Comparison of ENCODE assay signal across 15 cellular contexts in genomic region chr3:141242722-141243092, GRCh38. TPM values are rescaled to one million over a fixed set of nuclear protein-coding genes. Genes with fewer than 3 reads are reported as not detected.
DNase-seq lines count a peak whose midpoint lies in the region; ATAC-seq and TF ChIP-seq lines count a peak whose summit lies in the region.
"Had no signal": no experiment of that assay in that cellular context is flagged by ENCODE, and none has a peak within 500 bp of the region (broad histone marks: within the 10 kb centered on the region; RNA-seq: fewer than 3 reads in every experiment).

No MANE protein-coding gene starts in this region.

- peaks cover 44% of the 10 kb centered on the region for H3K4me1 ChIP-seq in CD8-positive, alpha-beta T cell (ENCODE audit: insufficient read depth, low read length)
- H3K4me1 ChIP-seq: lower lobe of right lung, uterus had no signal

- peaks cover 43% of the 10 kb centered on the region for H3K4me1 Mint-ChIP-seq in activated CD4-positive, alpha-beta T cell treated with anti-CD3 and anti-CD28 coated beads, Interleukin-2, amount 10 ng/mL, durations not matched to agents 24 days and 14 days
- peaks cover 58% of the 10 kb centered on the region for H3K4me1 Mint-ChIP-seq in CD8-positive, alpha-beta T cell (ENCODE audit: low read depth)
- H3K4me1 Mint-ChIP-seq in activated naive CD8-positive, alpha-beta T cell treated with anti-CD3 and anti-CD28 coated beads for 36 hours = peaks cover 55% of the 10 kb centered on the region
- H3K4me1 Mint-ChIP-seq in osteocyte (ENCODE audit: unreplicated experiment) = peaks cover 32% of the 10 kb centered on the region
- H3K4me1 Mint-ChIP-seq in activated CD4-positive, alpha-beta memory T cell treated with anti-CD3 and anti-CD28 coated beads for 36 hours (ENCODE audit: low read depth) = peaks cover 28% of the 10 kb centered on the region

- no peaks in the 10 kb centered on the region for H3K27me3 ChIP-seq in CD8-positive, alpha-beta T cell (ENCODE audit: insufficient read depth, low read length)
- H3K27me3 ChIP-seq: BE2C, stomach, uterus had no signal

- peak overlapping the region; percentile 24 for H3K4me3 Mint-ChIP-seq in activated CD4-positive, alpha-beta T cell treated with anti-CD3 and anti-CD28 coated beads, Interleukin-2, amount 10 ng/mL, durations not matched to agents 24 days and 14 days
- no peak overlapping the region for H3K4me3 Mint-ChIP-seq in CD8-positive, alpha-beta T cell
- H3K4me3 Mint-ChIP-seq in activated naive CD8-positive, alpha-beta T cell treated with anti-CD3 and anti-CD28 coated beads for 36 hours = peak overlapping the region; percentile 38
- no peak overlapping the region for H3K4me3 Mint-ChIP-seq in osteocyte (ENCODE audit: unreplicated experiment)
- H3K4me3 Mint-ChIP-seq in activated CD4-positive, alpha-beta memory T cell treated with anti-CD3 and anti-CD28 coated beads for 36 hours = no peak overlapping the region

- H3K9me3 Mint-ChIP-seq in activated CD4-positive, alpha-beta T cell treated with anti-CD3 and anti-CD28 coated beads, Interleukin-2, amount 10 ng/mL, durations not matched to agents 24 days and 14 days = peaks cover 3% of the 10 kb centered on the region
- no peaks in the 10 kb centered on the region for H3K9me3 Mint-ChIP-seq in CD8-positive, alpha-beta T cell
- H3K9me3 Mint-ChIP-seq in activated naive CD8-positive, alpha-beta T cell treated with anti-CD3 and anti-CD28 coated beads for 36 hours = peaks cover 2% of the 10 kb centered on the region
- no peaks in the 10 kb centered on the region for H3K9me3 Mint-ChIP-seq in osteocyte (ENCODE audit: unreplicated experiment)
- H3K9me3 Mint-ChIP-seq in activated CD4-positive, alpha-beta memory T cell treated with anti-CD3 and anti-CD28 coated beads for 36 hours = no peaks in the 10 kb centered on the region

- intact Hi-C loops in activated CD4-positive, alpha-beta T cell treated with anti-CD3 and anti-CD28 coated beads, Interleukin-2, amount 10 ng/mL, durations not matched to agents 24 days and 14 days (cut with micrococcal nuclease) = no loop called here
- intact Hi-C loops in CD8-positive, alpha-beta T cell (cut with DNase I, micrococcal nuclease) = loop anchor here in 1 of 2 experiments (1.0 to 2.0 kb wide), 2 partner anchors 14 to 24 kb away; no protein-coding TSS in a partner anchor
- intact Hi-C loops in activated CD4-positive, alpha-beta memory T cell treated with anti-CD3 and anti-CD28 coated beads for 36 hours (cut with micrococcal nuclease) = no loop called here

- H3K4me3 ChIP-seq in CD8-positive, alpha-beta T cell (ENCODE audit: low read depth, low read length) = no peak overlapping the region
- H3K4me3 ChIP-seq: lower lobe of right lung, stomach, uterus had no signal

- no peak for TF ChIP-seq CTCF in CD8-positive, alpha-beta T cell (IDR thresholded peaks at IDR 0.05)
- no peak for TF ChIP-seq CTCF in osteocyte (IDR thresholded peaks at IDR 0.05)
- TF ChIP-seq CTCF in GM13976 (IDR thresholded peaks at IDR 0.05; ENCODE audit: borderline replicate concordance, control extremely low read depth, extremely low read depth, insufficient read depth, missing control alignments) = no peak

- no peak for ATAC-seq in CD8-positive, alpha-beta T cell
- ATAC-seq in HG03432 (IDR thresholded peaks at IDR 0.05; ENCODE audit: unreplicated experiment) = no peak

- POLR2A ChIA-PET in CD8-positive, alpha-beta T cell (lab: Charles Lee) = interaction anchor here (0.7 to 2.2 kb wide), 3 partner anchors 11 to 62 kb away, joined by 5 to 12 read pairs (median 7); partner anchors contain the start of gene PXYLP1
- POLR2A ChIA-PET in activated CD4-positive, alpha-beta memory T cell treated with anti-CD3 and anti-CD28 coated beads for 36 hours (lab: Charles Lee) = interaction anchor here (2.2 kb wide), 1 partner anchor 11 kb away, joined by 8 read pairs; the partner anchor contains the start of gene PXYLP1

- H3K36me3 Mint-ChIP-seq in activated CD4-positive, alpha-beta T cell treated with anti-CD3 and anti-CD28 coated beads, Interleukin-2, amount 10 ng/mL, durations not matched to agents 24 days and 14 days (ENCODE audit: low read depth) = peaks cover 30% of the 10 kb centered on the region
- H3K36me3 Mint-ChIP-seq in CD8-positive, alpha-beta T cell = peaks cover 20% of the 10 kb centered on the region
- peaks cover 28% of the 10 kb centered on the region for H3K36me3 Mint-ChIP-seq in activated naive CD8-positive, alpha-beta T cell treated with anti-CD3 and anti-CD28 coated beads for 36 hours
- peaks cover 6% of the 10 kb centered on the region for H3K36me3 Mint-ChIP-seq in osteocyte (ENCODE audit: unreplicated experiment)
- H3K36me3 Mint-ChIP-seq in activated CD4-positive, alpha-beta memory T cell treated with anti-CD3 and anti-CD28 coated beads for 36 hours = peaks cover 3% of the 10 kb centered on the region

- no peak for DNase-seq in activated CD4-positive, alpha-beta T cell treated with anti-CD3 and anti-CD28 coated beads, Interleukin-2, amount 10 ng/mL, durations not matched to agents 24 days and 14 days
- no peak for DNase-seq in activated CD4-positive, alpha-beta T cell treated with anti-CD3 and anti-CD28 coated beads, Interleukin-2, amount 50 U/mL, for 48 hours
- DNase-seq in CD8-positive, alpha-beta T cell = no peak
- no peak for DNase-seq in activated naive CD8-positive, alpha-beta T cell treated with anti-CD3 and anti-CD28 coated beads for 36 hours
- DNase-seq in osteocyte (ENCODE audit: extremely low spot score, unreplicated experiment) = peak; percentile 2
- DNase-seq in activated CD4-positive, alpha-beta memory T cell treated with anti-CD3 and anti-CD28 coated beads for 36 hours = no peak
- DNase-seq in GM13976 (ENCODE audit: low spot score) = no peak
- DNase-seq: glutamatergic neuron, lower lobe of right lung, NCI-H1105 treated with DMSO at 0.1 percent for 48 hours, NCI-H510A treated with DMSO at 0.1 percent for 48 hours, stomach, uterus had no signal

- H3K27me3 Mint-ChIP-seq in activated CD4-positive, alpha-beta T cell treated with anti-CD3 and anti-CD28 coated beads, Interleukin-2, amount 10 ng/mL, durations not matched to agents 24 days and 14 days = no peaks in the 10 kb centered on the region
- H3K27me3 Mint-ChIP-seq in CD8-positive, alpha-beta T cell (ENCODE audit: low read depth) = no peaks in the 10 kb centered on the region
- H3K27me3 Mint-ChIP-seq in activated naive CD8-positive, alpha-beta T cell treated with anti-CD3 and anti-CD28 coated beads for 36 hours = no peaks in the 10 kb centered on the region
- H3K27me3 Mint-ChIP-seq in osteocyte (ENCODE audit: unreplicated experiment) = no peaks in the 10 kb centered on the region
- H3K27me3 Mint-ChIP-seq in activated CD4-positive, alpha-beta memory T cell treated with anti-CD3 and anti-CD28 coated beads for 36 hours = no peaks in the 10 kb centered on the region

- CTCF ChIA-PET in CD8-positive, alpha-beta T cell (lab: Charles Lee) = interaction anchor here (0.6 to 8.1 kb wide), 8 partner anchors 9 to 717 kb away, joined by 3 to 60 read pairs (median 6); partner anchors contain the start of gene PXYLP1
- CTCF ChIA-PET in activated CD4-positive, alpha-beta memory T cell treated with anti-CD3 and anti-CD28 coated beads for 36 hours (lab: Charles Lee) = interaction anchor here (0.9 to 4.5 kb wide), 4 partner anchors 10 to 244 kb away, joined by 3 to 31 read pairs (median 5); partner anchors contain the start of gene PXYLP1

- H3K27ac Mint-ChIP-seq in activated CD4-positive, alpha-beta T cell treated with anti-CD3 and anti-CD28 coated beads, Interleukin-2, amount 10 ng/mL, durations not matched to agents 24 days and 14 days = peak overlapping the region; percentile 31
- H3K27ac Mint-ChIP-seq in CD8-positive, alpha-beta T cell = peak overlapping the region; percentile 93
- H3K27ac Mint-ChIP-seq in activated naive CD8-positive, alpha-beta T cell treated with anti-CD3 and anti-CD28 coated beads for 36 hours = peak overlapping the region; percentile 85
- H3K27ac Mint-ChIP-seq in osteocyte (ENCODE audit: unreplicated experiment) = no peak overlapping the region
- H3K27ac Mint-ChIP-seq in activated CD4-positive, alpha-beta memory T cell treated with anti-CD3 and anti-CD28 coated beads for 36 hours = no peak overlapping the region

- H3K36me3 ChIP-seq in CD8-positive, alpha-beta T cell (ENCODE audit: insufficient read depth, low read length) = no peaks in the 10 kb centered on the region
- H3K36me3 ChIP-seq: lower lobe of right lung, stomach, uterus had no signal

- no peaks in the 10 kb centered on the region for H3K9me3 ChIP-seq in CD8-positive, alpha-beta T cell (ENCODE audit: low read length)
- H3K9me3 ChIP-seq: lower lobe of right lung, stomach, uterus had no signal

- H3K27ac ChIP-seq in CD8-positive, alpha-beta T cell (ENCODE audit: low read depth, low read length) = peak overlapping the region; percentile 2
- H3K27ac ChIP-seq: lower lobe of right lung had no signal

- in situ Hi-C loops in GM13976 (cut with MboI; ENCODE audit: low sequenced_read_pairs, unreplicated experiment) = no loop called here

RNA-seq across cellular contexts. Expression of gene PXYLP1, which starts 11.1 kb away (rescaled TPM):
- total RNA-seq in activated CD4-positive, alpha-beta T cell treated with anti-CD3 and anti-CD28 coated beads, Interleukin-2, amount 10 ng/mL, durations not matched to agents 24 days and 14 days = 10.7 and 11.7 TPM in 2 replicates
- 10 to 100 TPM; 14.5 to 21.8 TPM for total RNA-seq in CD8-positive, alpha-beta T cell
- 10 to 100 TPM in 1 of 2 experiments, 1 to 10 TPM in 1; 9.9 to 10.5 TPM for total RNA-seq in activated naive CD8-positive, alpha-beta T cell treated with anti-CD3 and anti-CD28 coated beads for 36 hours
- 21.2 and 21.9 TPM in 2 replicates for total RNA-seq in osteocyte
- total RNA-seq in activated CD4-positive, alpha-beta memory T cell treated with anti-CD3 and anti-CD28 coated beads for 36 hours = 10 to 100 TPM in 1 of 2 experiments, 1 to 10 TPM in 1; 9.0 to 11.6 TPM

Comparison
In these comparisons a context has a peak if more than half of its experiments do, and no peak if none do; other contexts are left out.
1. H3K27ac Mint-ChIP-seq: peak in activated CD4-positive, alpha-beta T cell treated with anti-CD3 and anti-CD28 coated beads, Interleukin-2, amount 10 ng/mL, durations not matched to agents 24 days and 14 days (single experiment), CD8-positive, alpha-beta T cell (single experiment) and activated naive CD8-positive, alpha-beta T cell treated with anti-CD3 and anti-CD28 coated beads for 36 hours (single experiment); none in osteocyte (single experiment) and activated CD4-positive, alpha-beta memory T cell treated with anti-CD3 and anti-CD28 coated beads for 36 hours (single experiment).
2. H3K4me3 Mint-ChIP-seq: peak in activated CD4-positive, alpha-beta T cell treated with anti-CD3 and anti-CD28 coated beads, Interleukin-2, amount 10 ng/mL, durations not matched to agents 24 days and 14 days (single experiment) and activated naive CD8-positive, alpha-beta T cell treated with anti-CD3 and anti-CD28 coated beads for 36 hours (single experiment); none in CD8-positive, alpha-beta T cell (single experiment), osteocyte (single experiment) and activated CD4-positive, alpha-beta memory T cell treated with anti-CD3 and anti-CD28 coated beads for 36 hours (single experiment).